Comparison of ENCODE assay signal across 8 cellular contexts in genomic region chr12:102095677-102096263, GRCh38. TPM values are rescaled to one million over a fixed set of nuclear protein-coding genes. Genes with fewer than 3 reads are reported as not detected.
DNase-seq lines count a peak whose midpoint lies in the region; ATAC-seq and TF ChIP-seq lines count a peak whose summit lies in the region.

No MANE protein-coding gene starts in this region.

- DNase-seq in A673 (ENCODE audit: low spot score) (peak; percentile 41), GM06990 (ENCODE audit: extremely low read depth, insufficient read length) (no peak), Kasumi-1 (lab: John Stamatoyannopoulos, UW) (peak; percentile 73 to 82), SW480 (ENCODE audit: low spot score) (peak; percentile 31), inferior parietal cortex (ENCODE audit: extremely low spot score) (peak; percentile 42)

- H3K27me3 ChIP-seq in A673 (replicated peaks; ENCODE audit: insufficient read depth, low read depth, low read length, poor library complexity) (no peaks in the 10 kb centered on the region), GM06990 (replicated peaks; ENCODE audit: control insufficient read depth, insufficient read depth, low read length) (no peaks in the 10 kb centered on the region)

- H3K27ac ChIP-seq in A673 (ENCODE audit: low read depth, low read length, poor library complexity, severe bottlenecking): no peak overlapping the region

- ATAC-seq in GM19455 (IDR thresholded peaks at IDR 0.05; ENCODE audit: unreplicated experiment): no peak
- ATAC-seq in HG02970 (IDR thresholded peaks at IDR 0.05; ENCODE audit: low FRiP score, unreplicated experiment): no peak
- ATAC-seq in GM18505 (IDR thresholded peaks at IDR 0.05; ENCODE audit: unreplicated experiment): no peak

- H3K36me3 ChIP-seq in A673 (ENCODE audit: insufficient read depth, low read length, poor library complexity, severe bottlenecking) (peaks cover 25% of the 10 kb centered on the region), GM06990 (ENCODE audit: control insufficient read depth, insufficient read depth, low read length) (no peaks in the 10 kb centered on the region; the same call in 1 of the 2 replicates)

- H3K4me1 ChIP-seq in A673 (ENCODE audit: insufficient read depth, low read length, poor library complexity, severe bottlenecking): no peaks in the 10 kb centered on the region

- TF ChIP-seq CTCF in A673 (conservative IDR thresholded peaks at IDR 0.05; ENCODE audit: low read depth, low read length) (peak; percentile 67), GM06990 (IDR thresholded peaks at IDR 0.05; ENCODE audit: insufficient read depth, low read length, poor library complexity, severe bottlenecking) (peak; percentile 52)

- H3K9me3 ChIP-seq in A673 (ENCODE audit: low read depth, low read length, poor library complexity, severe bottlenecking): no peaks in the 10 kb centered on the region

- CTCF ChIA-PET in A673 (lab: Charles Lee): interaction anchor here (0.5 to 0.6 kb wide), 4 partner anchors 21 to 607 kb away, joined by 3 to 5 read pairs (median 3); no protein-coding TSS in a partner anchor

- POLR2A ChIA-PET in A673 (lab: Charles Lee; ENCODE audit: low non-redundant PET): interaction anchor here (0.6 kb wide), 2 partner anchors 181 to 326 kb away, joined by 3 read pairs; no protein-coding TSS in a partner anchor

- intact Hi-C loops in A673 (cut with micrococcal nuclease; ENCODE audit: unreplicated experiment): loop anchor here (5.0 to 10.0 kb wide), 3 partner anchors 389 to 719 kb away; partner anchors contain the start of gene IGF1

- no peak for TF ChIP-seq POLR2A in GM18505 (IDR thresholded peaks at IDR 0.05; ENCODE audit: borderline replicate concordance, extremely low read depth, insufficient read depth, insufficient read length)

- H3K4me3 ChIP-seq in A673 (ENCODE audit: low read depth, low read length, poor library complexity, severe bottlenecking) (no peak overlapping the region), GM06990 (replicated peaks; ENCODE audit: low read depth, low read length) (no peak overlapping the region)

- no TSS peak for BruUV-seq in A673 (replicated peaks; lab: Mats Ljungman, UMichigan)

RNA-seq across cellular contexts. Expression of gene NUP37, which starts 24.1 kb away (rescaled TPM):
- total RNA-seq in A673 (2021): 48.4 and 57.3 TPM in 2 replicates

RNA-seq across cellular contexts. Expression of gene PARPBP, which starts 24.2 kb away (rescaled TPM):
- total RNA-seq in A673 (2021): 37.8 and 43.0 TPM in 2 replicates

RNA-seq across cellular contexts. Expression of gene WASHC3, which starts 34.0 kb away (rescaled TPM):
- 16.6 and 18.0 TPM in 2 replicates for total RNA-seq in A673 (2021)
